In genomic region chr1:118984990-118985608, GRCh38 we compare ENCODE assay signal across 11 cellular contexts. TPM values are rescaled to one million over a fixed set of nuclear protein-coding genes. Genes with fewer than 3 reads are reported as not detected.
A peak's percentile ranks its signal among the peaks of the same experiment; 100 is the strongest.
DNase-seq lines count a peak whose midpoint lies in the region; ATAC-seq and TF ChIP-seq lines count a peak whose summit lies in the region.
"Had no signal": no experiment of that assay in that cellular context is flagged by ENCODE, and none has a peak within 500 bp of the region (broad histone marks: within the 10 kb centered on the region; RNA-seq: fewer than 3 reads in every experiment).

No MANE protein-coding gene starts in this region.

- H3K9me3 ChIP-seq in HUES48 (ENCODE audit: control insufficient read depth, insufficient read depth, low read length) (no peaks in the 10 kb centered on the region), esophagus muscularis mucosa (peaks cover 0 to 5% (median 0%) of the 10 kb centered on the region in 4 donors), heart right ventricle (no peaks in the 10 kb centered on the region)

- no peak for TF ChIP-seq EP300 in esophagus muscularis mucosa (IDR thresholded peaks at IDR 0.05)

- TF ChIP-seq CTCF in esophagus muscularis mucosa (IDR thresholded peaks at IDR 0.05) (no peak), progenitor cell of endocrine pancreas (IDR thresholded peaks at IDR 0.05; ENCODE audit: unreplicated experiment) (no peak), heart right ventricle (IDR thresholded peaks at IDR 0.05) (no peak)

- peaks cover 100% of the 10 kb centered on the region for H3K27me3 Mint-ChIP-seq in progenitor cell of endocrine pancreas

- intact Hi-C loops in esophagus muscularis mucosa (cut with DNase I): no loop called here
- intact Hi-C loops in heart right ventricle (cut with DNase I): no loop called here

- H3K4me1 ChIP-seq in HUES48 (ENCODE audit: control insufficient read depth, insufficient read depth, low read length) (peaks cover 36% of the 10 kb centered on the region), esophagus muscularis mucosa (peaks cover 30 to 58% (median 45%) of the 10 kb centered on the region in 4 donors), heart right ventricle (peaks cover 0 to 55% (median 41%) of the 10 kb centered on the region in 9 donors)

- H3K27me3 ChIP-seq in HUES48 (ENCODE audit: control insufficient read depth, insufficient read depth, low read length): peaks cover 100% of the 10 kb centered on the region
- peaks cover 4 to 100% (median 92%) of the 10 kb centered on the region in 4 donors for H3K27me3 ChIP-seq in esophagus muscularis mucosa
- H3K27me3 ChIP-seq in heart right ventricle: peaks cover 14 to 100% (median 100%) of the 10 kb centered on the region in 7 donors

- no peaks in the 10 kb centered on the region for H3K9me3 Mint-ChIP-seq in progenitor cell of endocrine pancreas (ENCODE audit: low read depth)

- H3K9ac ChIP-seq in HUES48 (ENCODE audit: low read depth, low read length): no peak overlapping the region
- H3K9ac ChIP-seq: KMS-11 had no signal

- H3K4me1 Mint-ChIP-seq in progenitor cell of endocrine pancreas (ENCODE audit: low read depth): peaks cover 13% of the 10 kb centered on the region

- DNase-seq in EL (peak; percentile 40), esophagus muscularis mucosa (ENCODE audit: extremely low spot score) (no peak), progenitor cell of endocrine pancreas (ENCODE audit: low spot score, unreplicated experiment) (no peak), NCI-H2227 treated with DMSO at 0.1 percent for 48 hours (lab: John Stamatoyannopoulos, UW) (no peak), heart right ventricle (no peak), DMS 273 (lab: John Stamatoyannopoulos, UW; ENCODE audit: unreplicated experiment) (no peak)
- DNase-seq: amniotic stem cell, NCI-H526 treated with DMSO at 0.1 percent for 48 hours had no signal

- peak overlapping the region; percentile 49 for H3K4me3 Mint-ChIP-seq in progenitor cell of endocrine pancreas (ENCODE audit: low read depth)

- WGBS in esophagus muscularis mucosa: 47% methylated on average over 33 of the region's 33 CpGs
- WGBS in heart right ventricle, 2 donors: 27 to 36% methylated on average over 33 of the region's 33 CpGs

- H3K4me3 ChIP-seq in HUES48 (ENCODE audit: low read depth, low read length): peak overlapping the region; percentile 46
- peak overlapping the region; percentile 29 to 47 (median 35) for H3K4me3 ChIP-seq in esophagus muscularis mucosa
- peak overlapping the region in 5 of 10 donors; percentile 21 to 54 (median 44) for H3K4me3 ChIP-seq in heart right ventricle

- H3K27ac Mint-ChIP-seq in progenitor cell of endocrine pancreas: peak overlapping the region; percentile 90

- H3K36me3 ChIP-seq in HUES48 (ENCODE audit: control insufficient read depth, insufficient read depth, low read length) (no peaks in the 10 kb centered on the region), esophagus muscularis mucosa (no peaks in the 10 kb centered on the region), heart right ventricle (no peaks in the 10 kb centered on the region)

- TF ChIP-seq POLR2A in esophagus muscularis mucosa (IDR thresholded peaks at IDR 0.05; ENCODE audit: low read depth): no peak
- no peak for TF ChIP-seq POLR2A in GM18505 (IDR thresholded peaks at IDR 0.05; ENCODE audit: borderline replicate concordance, extremely low read depth, insufficient read depth, insufficient read length)

- H3K36me3 Mint-ChIP-seq in progenitor cell of endocrine pancreas (ENCODE audit: insufficient read depth): no peaks in the 10 kb centered on the region

- ATAC-seq in GM18505 (IDR thresholded peaks at IDR 0.05; ENCODE audit: unreplicated experiment): no peak
- no peak for ATAC-seq in heart right ventricle

- H3K27ac ChIP-seq in HUES48 (ENCODE audit: low read depth, low read length): no peak overlapping the region
- no peak overlapping the region for H3K27ac ChIP-seq in esophagus muscularis mucosa (replicated peaks in 1 of 4)
- no peak overlapping the region for H3K27ac ChIP-seq in heart right ventricle
- H3K27ac ChIP-seq: KMS-11 had no signal

RNA-seq across cellular contexts. Expression of gene TBX15, which starts 3.0 kb away (rescaled TPM):
- total RNA-seq in esophagus muscularis mucosa: 1 to 10 TPM in 1 of 4 donors, under 1 TPM in 3; 0.42 to 1.2 (median 0.79) TPM
- total RNA-seq in progenitor cell of endocrine pancreas: not detected in 2 replicates
- total RNA-seq in heart right ventricle: 1 to 10 TPM in 2 of 10 donors, under 1 TPM in 8; 0.18 to 1.1 (median 0.50) TPM
- polyA plus RNA-seq in heart right ventricle: under 1 TPM; 0.44 to 0.45 TPM
